In genomic region chr6:30806581-30807183, GRCh38 we compare ENCODE assay signal across 17 cellular contexts.
A peak's percentile ranks its signal among the peaks of the same experiment; 100 is the strongest.
DNase-seq lines count a peak whose midpoint lies in the region; ATAC-seq and TF ChIP-seq lines count a peak whose summit lies in the region.
"Had no signal": no experiment of that assay in that cellular context is flagged by ENCODE, and none has a peak within 500 bp of the region (broad histone marks: within the 10 kb centered on the region; RNA-seq: fewer than 3 reads in every experiment).

No MANE protein-coding gene starts in this region.

- H3K4me3 ChIP-seq in breast epithelium (no peak overlapping the region), PC-3 (ENCODE audit: low read length) (no peak overlapping the region), mammary epithelial cell (replicated peaks in 1 of 3; ENCODE audit: insufficient read depth in 1 of 3, low read depth in 2 of 3, low read length in 3 of 3) (no peak overlapping the region), testis (no peak overlapping the region)

- intact Hi-C loops in MCF 10A (cut with micrococcal nuclease) = no loop called here
- intact Hi-C loops in breast epithelium (cut with DNase I; ENCODE audit: low total_unique reads) = no loop called here
- intact Hi-C loops in PC-3 (cut with micrococcal nuclease) = no loop called here
- intact Hi-C loops in mammary epithelial cell (cut with micrococcal nuclease) = no loop called here
- intact Hi-C loops in testis (cut with DNase I; ENCODE audit: low total_unique reads) = no loop called here

- no peaks in the 10 kb centered on the region for H4K20me1 ChIP-seq in PC-3 (ENCODE audit: low read length)
- no peaks in the 10 kb centered on the region for H4K20me1 ChIP-seq in mammary epithelial cell (ENCODE audit: insufficient read depth, low read length)

- CTCF ChIA-PET in MCF 10A (lab: Yijun Ruan, JAX) = no interaction called here
- CTCF ChIA-PET in PC-3 (lab: Charles Lee) = no interaction called here
- CTCF ChIA-PET in mammary epithelial cell (lab: Charles Lee; ENCODE audit: low non-redundant PET) = no interaction called here

- no peak for TF ChIP-seq POLR2A in breast epithelium (IDR thresholded peaks at IDR 0.05)
- TF ChIP-seq POLR2A in testis (IDR thresholded peaks at IDR 0.05) = no peak

- H3K4me3 Mint-ChIP-seq in MCF 10A (ENCODE audit: unreplicated experiment) = no peak overlapping the region

- peaks cover 4% of the 10 kb centered on the region for H3K36me3 Mint-ChIP-seq in MCF 10A (ENCODE audit: insufficient read depth, unreplicated experiment)

- H3K27me3 ChIP-seq in breast epithelium (no peaks in the 10 kb centered on the region), PC-3 (ENCODE audit: low read length) (no peaks in the 10 kb centered on the region), mammary epithelial cell (ENCODE audit: insufficient read depth, low read length) (no peaks in the 10 kb centered on the region), testis (no peaks in the 10 kb centered on the region)

- TSS peak; percentile 93 for BruUV-seq in MCF 10A (replicated peaks; lab: Mats Ljungman, UMichigan)
- TSS peak; percentile 95 for BruUV-seq in PC-3 (replicated peaks; lab: Mats Ljungman, UMichigan)
- TSS peak; percentile 84 for BruUV-seq in mammary epithelial cell (replicated peaks; lab: Mats Ljungman, UMichigan)

- H3K36me3 ChIP-seq in breast epithelium (no peaks in the 10 kb centered on the region), PC-3 (ENCODE audit: low read depth, low read length) (no peaks in the 10 kb centered on the region), mammary epithelial cell (ENCODE audit: insufficient read depth, low read length) (no peaks in the 10 kb centered on the region), testis (ENCODE audit: low read depth, missing control alignments) (no peaks in the 10 kb centered on the region)

- H3K27me3 Mint-ChIP-seq in MCF 10A (ENCODE audit: insufficient read depth, unreplicated experiment) = no peaks in the 10 kb centered on the region

- no peak for ATAC-seq in PC-3
- ATAC-seq in HG02588 (IDR thresholded peaks at IDR 0.05; ENCODE audit: unreplicated experiment) = no peak

- no peaks in the 10 kb centered on the region for H3K9me3 Mint-ChIP-seq in MCF 10A (ENCODE audit: unreplicated experiment)

- H3K4me2 ChIP-seq in PC-3 (ENCODE audit: low read length) (no peak overlapping the region), mammary epithelial cell (ENCODE audit: insufficient read depth, low read depth, low read length) (no peak overlapping the region)

- 77% methylated on average over 12 of the region's 14 CpGs for WGBS in mammary epithelial cell (ENCODE audit: low coverage, missing lambda C conversion rate)
- WGBS in testis, 2 donors = 53 to 67% methylated on average over 14 of the region's 14 CpGs

- in situ Hi-C loops in mammary epithelial cell (cut with MboI; ENCODE audit: low sequenced_read_pairs in 2 of 2) = no loop called here

- peaks cover 10% of the 10 kb centered on the region for H3K4me1 Mint-ChIP-seq in MCF 10A (ENCODE audit: insufficient read depth, unreplicated experiment)

- no peak overlapping the region for H3K27ac Mint-ChIP-seq in MCF 10A (ENCODE audit: low read depth, unreplicated experiment)

- H3K79me2 ChIP-seq in PC-3 (ENCODE audit: low read length) (no peaks in the 10 kb centered on the region), mammary epithelial cell (ENCODE audit: insufficient read depth, low read length) (no peaks in the 10 kb centered on the region)

- H3K27ac ChIP-seq in breast epithelium (no peak overlapping the region), PC-3 (ENCODE audit: low read length) (no peak overlapping the region), mammary epithelial cell (ENCODE audit: insufficient read depth, low read depth, low read length) (no peak overlapping the region), testis (no peak overlapping the region)

- H3K9ac ChIP-seq in PC-3 (ENCODE audit: low read length) (no peak overlapping the region), mammary epithelial cell (ENCODE audit: insufficient read depth, low read length) (no peak overlapping the region)

- no peak overlapping the region for H2AFZ ChIP-seq in PC-3 (ENCODE audit: low read length)
- no peak overlapping the region for H2AFZ ChIP-seq in mammary epithelial cell (ENCODE audit: low read depth, low read length)

- DNase-seq in MCF 10A (ENCODE audit: unreplicated experiment) (no peak), breast epithelium (ENCODE audit: low spot score in 2 of 2) (no peak), PC-3 (peak; percentile 28), mammary epithelial cell (no peak), testis (peak; percentile 54), nucleus accumbens (lab: John Stamatoyannopoulos, UW) (no peak)
- DNase-seq in effector CD4-positive, alpha-beta T cell = no peak
- DNase-seq: C1 segment of cervical spinal cord, DMS153, Kasumi-1, NCI-H1105, NCI-H1694 treated with DMSO at 0.1 percent for 48 hours, NCI-H2107, NCI-H2227 treated with DMSO at 0.1 percent for 48 hours, NCI-H524, SIG-M5 had no signal

- no peaks in the 10 kb centered on the region for H3K9me3 ChIP-seq in breast epithelium
- no peaks in the 10 kb centered on the region for H3K9me3 ChIP-seq in PC-3 (ENCODE audit: low read length)
- no peaks in the 10 kb centered on the region for H3K9me3 ChIP-seq in mammary epithelial cell (replicated peaks; ENCODE audit: insufficient read depth, low read length)
- no peaks in the 10 kb centered on the region for H3K9me3 ChIP-seq in testis

- no peaks in the 10 kb centered on the region for H3K9me2 ChIP-seq in PC-3 (replicated peaks; ENCODE audit: low read length)

- POLR2A ChIA-PET in MCF 10A (lab: Yijun Ruan, JAX) (interaction anchor here (1.2 kb wide), 1 partner anchor 11 kb away, joined by 3 read pairs; no protein-coding TSS in a partner anchor), PC-3 (lab: Charles Lee; ENCODE audit: unreplicated experiment) (no interaction called here)

- dilution Hi-C loops in mammary epithelial cell (cut with HindIII; ENCODE audit: low sequenced_read_pairs) = no loop called here

- peaks cover 0 to 5% of the 10 kb centered on the region in 2 donors for H3K4me1 ChIP-seq in breast epithelium
- H3K4me1 ChIP-seq in PC-3 (ENCODE audit: insufficient read depth, low read length) = peaks cover 16% of the 10 kb centered on the region
- peaks cover 14% of the 10 kb centered on the region for H3K4me1 ChIP-seq in mammary epithelial cell (ENCODE audit: insufficient read depth, low read length)
- no peaks in the 10 kb centered on the region for H3K4me1 ChIP-seq in testis

- H3F3A ChIP-seq in PC-3 (ENCODE audit: low read length, unreplicated experiment) = no peaks in the 10 kb centered on the region

- TF ChIP-seq CTCF in MCF 10A (IDR thresholded peaks at IDR 0.05; ENCODE audit: unreplicated experiment) (no peak), breast epithelium (IDR thresholded peaks at IDR 0.05) (no peak), PC-3 (conservative IDR thresholded peaks at IDR 0.05; ENCODE audit: low read depth, low read length) (no peak), mammary epithelial cell (conservative IDR thresholded peaks at IDR 0.05 in 1 of 2, IDR thresholded peaks at IDR 0.05 in 1 of 2; ENCODE audit: extremely low read depth in 1 of 2, insufficient read depth in 1 of 2, low read depth in 1 of 2, low read length in 2 of 2) (no peak), testis (IDR thresholded peaks at IDR 0.05) (no peak)

Comparison
In these comparisons a context has a peak if more than half of its experiments do, and no peak if none do; other contexts are left out.
1. DNase-seq: peak in PC-3 (single experiment) and testis (single experiment); none in MCF 10A (single experiment), breast epithelium (0 of 2), mammary epithelial cell (single experiment), effector CD4-positive, alpha-beta T cell (single experiment) and nucleus accumbens (0 of 56).